15 cellular contexts compared by ENCODE assay signal in the genomic region with DNA sequence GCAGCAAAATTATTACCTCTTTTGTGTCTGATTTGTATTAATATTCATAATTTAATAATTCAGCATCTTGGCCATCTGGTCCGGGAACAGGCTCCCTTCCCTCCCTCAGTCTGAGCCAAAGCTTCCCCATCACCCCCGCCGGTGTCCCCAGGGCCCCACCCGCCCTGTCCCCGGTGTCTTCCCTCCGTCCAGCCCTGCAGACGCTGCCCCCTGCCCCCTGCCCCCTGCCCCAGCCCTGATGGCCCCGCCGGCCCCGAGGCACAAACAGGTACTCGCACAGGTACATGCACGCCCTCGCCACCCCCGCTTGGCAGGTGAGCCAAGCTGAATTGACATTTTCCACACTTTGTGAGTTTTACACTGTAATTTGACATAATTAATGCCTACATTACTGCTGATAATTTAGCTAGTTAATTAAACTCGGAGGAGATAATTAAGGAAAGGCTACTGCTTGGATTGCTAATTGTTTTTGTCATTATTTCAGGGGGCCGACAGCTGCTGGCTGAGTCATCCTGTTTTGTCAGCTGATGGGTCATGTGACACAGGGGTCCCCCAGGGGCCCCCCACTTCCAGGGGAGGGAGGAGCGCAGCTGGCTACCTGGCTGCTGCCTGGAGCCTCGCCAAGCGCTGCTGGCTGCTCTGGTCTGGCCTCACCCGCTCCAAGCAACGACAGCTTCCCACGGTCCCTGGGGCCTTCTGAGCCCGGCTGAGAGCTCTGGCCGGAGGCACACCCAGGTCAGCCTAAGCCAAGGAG. TPM values are rescaled to one million over a fixed set of nuclear protein-coding genes. Genes with fewer than 3 reads are reported as not detected.
A peak's percentile ranks its signal among the peaks of the same experiment; 100 is the strongest.
DNase-seq lines count a peak whose midpoint lies in the region; ATAC-seq and TF ChIP-seq lines count a peak whose summit lies in the region.
"Had no signal": no experiment of that assay in that cellular context is flagged by ENCODE, and none has a peak within 500 bp of the region (broad histone marks: within the 10 kb centered on the region; RNA-seq: fewer than 3 reads in every experiment).

No MANE protein-coding gene starts in this region.

- no peak for TF ChIP-seq CTCF in mesothelial cell of epicardium (IDR thresholded peaks at IDR 0.05; ENCODE audit: unreplicated experiment)
- no peak for TF ChIP-seq CTCF in coronary artery (IDR thresholded peaks at IDR 0.05)

- peaks cover 44% of the 10 kb centered on the region for H3K27me3 Mint-ChIP-seq in mesothelial cell of epicardium (ENCODE audit: low read depth)
- peaks cover 45% of the 10 kb centered on the region for H3K27me3 Mint-ChIP-seq in stimulated activated naive CD8-positive, alpha-beta T cell treated with anti-CD3 and anti-CD28 coated beads, Interleukin-15, amount 100 ng/mL, for 72 hours

- H3K36me3 Mint-ChIP-seq in mesothelial cell of epicardium, result no peaks in the 10 kb centered on the region
- H3K36me3 Mint-ChIP-seq: CD4-positive, CD25-positive, alpha-beta regulatory T cell had no signal

- H3K4me3 Mint-ChIP-seq in mesothelial cell of epicardium, result peak overlapping the region; percentile 38
- H3K4me3 Mint-ChIP-seq in stimulated activated naive CD8-positive, alpha-beta T cell treated with anti-CD3 and anti-CD28 coated beads, Interleukin-15, amount 100 ng/mL, for 72 hours, result no peak overlapping the region
- H3K4me3 Mint-ChIP-seq: activated CD4-positive, alpha-beta T cell treated with anti-CD3 and anti-CD28 coated beads, Interleukin-2, amount 10 ng/mL, durations not matched to agents 7 days and 5 days; activated T-helper 17 cell treated with anti-CD3 and anti-CD28 coated beads, Interleukin-2, amount 50 U/mL, for 72 hours had no signal

- peak; percentile 77 for DNase-seq in DMS153 treated with DMSO at 0.1 percent for 48 hours (lab: John Stamatoyannopoulos, UW; ENCODE audit: unreplicated experiment)
- DNase-seq in NCI-H1417 (lab: John Stamatoyannopoulos, UW), result peak in 2 of 3 experiments; percentile 96 to 98
- DNase-seq in NCI-H774 (lab: John Stamatoyannopoulos, UW), result peak; percentile 77
- peak in 1 of 2 experiments; percentile 56 for DNase-seq in mesothelial cell of epicardium (ENCODE audit: low spot score in 2 of 2, unreplicated experiment in 2 of 2)
- DNase-seq in stimulated activated naive CD8-positive, alpha-beta T cell treated with anti-CD3 and anti-CD28 coated beads, Interleukin-15, amount 100 ng/mL, for 72 hours, result no peak
- no peak for DNase-seq in coronary artery (ENCODE audit: low spot score)
- DNase-seq: activated CD4-positive, alpha-beta T cell treated with anti-CD3 and anti-CD28 coated beads, Interleukin-2, amount 10 ng/mL, durations not matched to agents 7 days and 5 days; CD4-positive, CD25-positive, alpha-beta regulatory T cell; NCI-H2029; spleen; T-helper 2 cell had no signal

- no peaks in the 10 kb centered on the region for H3K9me3 Mint-ChIP-seq in mesothelial cell of epicardium
- no peaks in the 10 kb centered on the region for H3K9me3 Mint-ChIP-seq in stimulated activated naive CD8-positive, alpha-beta T cell treated with anti-CD3 and anti-CD28 coated beads, Interleukin-15, amount 100 ng/mL, for 72 hours
- H3K9me3 Mint-ChIP-seq: activated T-helper 17 cell treated with anti-CD3 and anti-CD28 coated beads, Interleukin-2, amount 50 U/mL, for 72 hours had no signal

- H3K4me3 ChIP-seq in coronary artery, result no peak overlapping the region
- H3K4me3 ChIP-seq: spleen had no signal

- H3K4me1 Mint-ChIP-seq in mesothelial cell of epicardium, result peaks cover 10% of the 10 kb centered on the region
- peaks cover 26% of the 10 kb centered on the region for H3K4me1 Mint-ChIP-seq in stimulated activated naive CD8-positive, alpha-beta T cell treated with anti-CD3 and anti-CD28 coated beads, Interleukin-15, amount 100 ng/mL, for 72 hours

- no peak overlapping the region for H3K27ac ChIP-seq in coronary artery
- H3K27ac ChIP-seq: spleen had no signal

- ATAC-seq in stimulated activated naive CD8-positive, alpha-beta T cell treated with anti-CD3 and anti-CD28 coated beads, Interleukin-15, amount 100 ng/mL, for 72 hours, result no peak
- no peak for ATAC-seq in GM19455 (IDR thresholded peaks at IDR 0.05; ENCODE audit: unreplicated experiment)
- no peak for ATAC-seq in HG03442 (IDR thresholded peaks at IDR 0.05; ENCODE audit: unreplicated experiment)
- ATAC-seq: activated T-helper 17 cell treated with anti-CD3 and anti-CD28 coated beads, Interleukin-2, amount 50 U/mL, for 72 hours; Panc1 had no signal

- H3K27ac Mint-ChIP-seq in mesothelial cell of epicardium, result peak overlapping the region; percentile 25
- peak overlapping the region in 1 of 2 donors; percentile 19 for H3K27ac Mint-ChIP-seq in stimulated activated naive CD8-positive, alpha-beta T cell treated with anti-CD3 and anti-CD28 coated beads, Interleukin-15, amount 100 ng/mL, for 72 hours
- H3K27ac Mint-ChIP-seq: activated CD4-positive, alpha-beta T cell treated with anti-CD3 and anti-CD28 coated beads, Interleukin-2, amount 10 ng/mL, durations not matched to agents 7 days and 5 days; activated T-helper 17 cell treated with anti-CD3 and anti-CD28 coated beads, Interleukin-2, amount 50 U/mL, for 72 hours; CD4-positive, CD25-positive, alpha-beta regulatory T cell had no signal

RNA-seq across cellular contexts. Expression of gene MICALL2, which starts 36.6 kb away (rescaled TPM):
- 18.5 to 21.1 TPM (median 18.9 TPM) in 3 replicates for total RNA-seq in mesothelial cell of epicardium

Comparison
In these comparisons a context has a peak if more than half of its experiments do, and no peak if none do; other contexts are left out.
1. DNase-seq: peak in DMS153 treated with DMSO at 0.1 percent for 48 hours (single experiment), NCI-H1417 (2 of 3) and NCI-H774 (single experiment); none in stimulated activated naive CD8-positive, alpha-beta T cell treated with anti-CD3 and anti-CD28 coated beads, Interleukin-15, amount 100 ng/mL, for 72 hours (0 of 2) and coronary artery (single experiment).